Comparison of ENCODE assay signal across 9 cellular contexts in genomic region chr15:85742186-85742751, GRCh38. TPM values are rescaled to one million over a fixed set of nuclear protein-coding genes. Genes with fewer than 3 reads are reported as not detected.
DNase-seq lines count a peak whose midpoint lies in the region; ATAC-seq and TF ChIP-seq lines count a peak whose summit lies in the region.
"Had no signal": no experiment of that assay in that cellular context is flagged by ENCODE, and none has a peak within 500 bp of the region (broad histone marks: within the 10 kb centered on the region; RNA-seq: fewer than 3 reads in every experiment).

No MANE protein-coding gene starts in this region.

- CTCF ChIA-PET in CD8-positive, alpha-beta T cell (lab: Charles Lee), result interaction anchor here (1.2 to 1.8 kb wide), 5 partner anchors 13 to 98 kb away, joined by 3 to 8 read pairs (median 3); no protein-coding TSS in a partner anchor

- H3K9me3 ChIP-seq in CD8-positive, alpha-beta T cell (ENCODE audit: low read length), result no peaks in the 10 kb centered on the region
- H3K9me3 ChIP-seq in esophagus muscularis mucosa, result no peaks in the 10 kb centered on the region

- no peaks in the 10 kb centered on the region for H3K27me3 Mint-ChIP-seq in CD8-positive, alpha-beta T cell (ENCODE audit: low read depth)
- H3K27me3 Mint-ChIP-seq in type B pancreatic cell, result no peaks in the 10 kb centered on the region

- TF ChIP-seq CTCF in CD8-positive, alpha-beta T cell (IDR thresholded peaks at IDR 0.05), result no peak
- TF ChIP-seq CTCF in esophagus muscularis mucosa (IDR thresholded peaks at IDR 0.05) (no peak), omental fat pad (IDR thresholded peaks at IDR 0.05) (no peak), type B pancreatic cell (conservative IDR thresholded peaks at IDR 0.05) (no peak)

- peaks cover 82% of the 10 kb centered on the region for H3K36me3 ChIP-seq in CD8-positive, alpha-beta T cell (ENCODE audit: insufficient read depth, low read length)
- peaks cover 67 to 98% (median 82%) of the 10 kb centered on the region in 4 donors for H3K36me3 ChIP-seq in esophagus muscularis mucosa

- peak overlapping the region; percentile 28 for H3K27ac Mint-ChIP-seq in CD8-positive, alpha-beta T cell
- H3K27ac Mint-ChIP-seq in type B pancreatic cell, result no peak overlapping the region

- H3K4me3 ChIP-seq in CD8-positive, alpha-beta T cell (ENCODE audit: low read depth, low read length), result no peak overlapping the region
- H3K4me3 ChIP-seq in esophagus muscularis mucosa, result no peak overlapping the region

- no peak overlapping the region for H3K27ac ChIP-seq in CD8-positive, alpha-beta T cell (ENCODE audit: low read depth, low read length)
- peak overlapping the region in 3 of 4 donors; percentile 28 to 60 (median 48) for H3K27ac ChIP-seq in esophagus muscularis mucosa (replicated peaks in 1 of 4)
- H3K27ac ChIP-seq: neutrophil had no signal

- H3K4me1 ChIP-seq in CD8-positive, alpha-beta T cell (ENCODE audit: insufficient read depth, low read length), result no peaks in the 10 kb centered on the region
- H3K4me1 ChIP-seq in esophagus muscularis mucosa, result peaks cover 13 to 45% (median 33%) of the 10 kb centered on the region in 4 donors

- TF ChIP-seq EP300 in esophagus muscularis mucosa (IDR thresholded peaks at IDR 0.05), result no peak

- POLR2A ChIA-PET in CD8-positive, alpha-beta T cell (lab: Charles Lee), result no interaction called here

- TF ChIP-seq POLR2A in esophagus muscularis mucosa (IDR thresholded peaks at IDR 0.05; ENCODE audit: low read depth), result no peak

- peaks cover 92% of the 10 kb centered on the region for H3K36me3 Mint-ChIP-seq in CD8-positive, alpha-beta T cell
- H3K36me3 Mint-ChIP-seq in type B pancreatic cell, result peaks cover 32% of the 10 kb centered on the region

- WGBS in esophagus muscularis mucosa, result 49% methylated on average over 6 of the region's 6 CpGs

- no peaks in the 10 kb centered on the region for H3K9me3 Mint-ChIP-seq in CD8-positive, alpha-beta T cell
- H3K9me3 Mint-ChIP-seq in type B pancreatic cell, result no peaks in the 10 kb centered on the region

- ATAC-seq in CD8-positive, alpha-beta T cell, result no peak
- peak; percentile 4 for ATAC-seq in omental fat pad (ENCODE audit: low FRiP score)

- DNase-seq in CD8-positive, alpha-beta T cell, result peak in 1 of 7 experiments; percentile 35
- DNase-seq in NCI-H1694 (lab: John Stamatoyannopoulos, UW), result peak; percentile 67
- DNase-seq in esophagus muscularis mucosa (ENCODE audit: extremely low spot score), result no peak
- DNase-seq in omental fat pad (ENCODE audit: low spot score), result no peak
- DNase-seq in NCI-H1436 (lab: John Stamatoyannopoulos, UW), result no peak
- no peak for DNase-seq in OCI-M2 (lab: John Stamatoyannopoulos, UW; ENCODE audit: unreplicated experiment)
- no peak for DNase-seq in SW 1271 (lab: John Stamatoyannopoulos, UW)
- DNase-seq in type B pancreatic cell (ENCODE audit: extremely low spot score, unreplicated experiment), result no peak

- H3K4me1 Mint-ChIP-seq in CD8-positive, alpha-beta T cell (ENCODE audit: low read depth), result no peaks in the 10 kb centered on the region
- peaks cover 9% of the 10 kb centered on the region for H3K4me1 Mint-ChIP-seq in type B pancreatic cell (ENCODE audit: unreplicated experiment)

- H3K27me3 ChIP-seq in CD8-positive, alpha-beta T cell (ENCODE audit: insufficient read depth, low read length), result no peaks in the 10 kb centered on the region
- no peaks in the 10 kb centered on the region for H3K27me3 ChIP-seq in esophagus muscularis mucosa
- H3K27me3 ChIP-seq: neutrophil had no signal

- intact Hi-C loops in CD8-positive, alpha-beta T cell (cut with DNase I, micrococcal nuclease), result no loop called here
- intact Hi-C loops in esophagus muscularis mucosa (cut with DNase I), result no loop called here

- H3K4me3 Mint-ChIP-seq in CD8-positive, alpha-beta T cell, result no peak overlapping the region
- H3K4me3 Mint-ChIP-seq in type B pancreatic cell, result no peak overlapping the region

RNA-seq across cellular contexts. Expression of gene KLHL25, which starts 52.5 kb away (rescaled TPM):
- 1 to 10 TPM; 4.3 to 4.9 TPM for total RNA-seq in CD8-positive, alpha-beta T cell
- total RNA-seq in esophagus muscularis mucosa, result 10 to 100 TPM; 10.8 to 24.4 (median 12.0) TPM
- 10 to 100 TPM; 12.0 to 45.8 (median 22.3) TPM for total RNA-seq in omental fat pad
- total RNA-seq in type B pancreatic cell (ENCODE audit: low replicate concordance), result 6.9 and 12.3 TPM in 2 replicates
